1 cellular context compared by ENCODE assay signal in genomic region chrX:12974797-12975669, GRCh38.
TF ChIP-seq lines count a peak whose summit lies in the region.

Gene TMSB4X, plus strand, starts transcription at chrX:12975110.

TF ChIP-seq in WTC11, 78 proteins besides CTCF, POLR2A, EP300 and RAD21 (continued from another document):
- TF ChIP-seq STAT6 (CRISPR knock-in tag; conservative IDR thresholded peaks at IDR 0.05; ENCODE audit: low read depth) (no peak), CREM (CRISPR knock-in tag; IDR thresholded peaks at IDR 0.05) (no peak), ZBTB21 (CRISPR knock-in tag; IDR thresholded peaks at IDR 0.05; ENCODE audit: borderline replicate concordance) (no peak), SMAD4 (CRISPR knock-in tag; IDR thresholded peaks at IDR 0.05) (no peak), FOXK1 (CRISPR knock-in tag; IDR thresholded peaks at IDR 0.05) (no peak), NR1H2 (CRISPR knock-in tag; IDR thresholded peaks at IDR 0.05) (no peak), ARID4B (CRISPR knock-in tag; IDR thresholded peaks at IDR 0.05; ENCODE audit: borderline replicate concordance) (no peak), MLX (CRISPR knock-in tag; IDR thresholded peaks at IDR 0.05) (no peak), ZNF425 (CRISPR knock-in tag; conservative IDR thresholded peaks at IDR 0.05) (no peak), MYBL2 (CRISPR knock-in tag; IDR thresholded peaks at IDR 0.05) (no peak), GABPB1 (CRISPR knock-in tag; IDR thresholded peaks at IDR 0.05) (no peak), ZNF138 (CRISPR knock-in tag; conservative IDR thresholded peaks at IDR 0.05) (no peak), OVOL2 (CRISPR knock-in tag; IDR thresholded peaks at IDR 0.05; ENCODE audit: borderline replicate concordance) (no peak), SP1 (CRISPR knock-in tag; conservative IDR thresholded peaks at IDR 0.05) (peak; percentile 48; the same call in 1 of the 2 replicates), TCF7 (CRISPR knock-in tag; IDR thresholded peaks at IDR 0.05; ENCODE audit: low read depth) (no peak), ZBTB43 (CRISPR knock-in tag; IDR thresholded peaks at IDR 0.05) (no peak), USF2 (CRISPR knock-in tag; IDR thresholded peaks at IDR 0.05) (no peak), ATF6 (CRISPR knock-in tag; IDR thresholded peaks at IDR 0.05) (no peak), E2F4 (CRISPR knock-in tag; IDR thresholded peaks at IDR 0.05; ENCODE audit: borderline replicate concordance, low read depth) (no peak), TEAD1 (CRISPR knock-in tag; IDR thresholded peaks at IDR 0.05) (no peak), E2F5 (CRISPR knock-in tag; IDR thresholded peaks at IDR 0.05) (no peak), ZMAT4 (CRISPR knock-in tag; IDR thresholded peaks at IDR 0.05) (no peak), IRF2 (CRISPR knock-in tag; IDR thresholded peaks at IDR 0.05; ENCODE audit: borderline replicate concordance, low read depth) (no peak), ATF2 (CRISPR knock-in tag; IDR thresholded peaks at IDR 0.05; ENCODE audit: borderline replicate concordance, low read depth) (no peak), E2F1 (CRISPR knock-in tag; IDR thresholded peaks at IDR 0.05) (peak; percentile 6; the same call in 1 of the 2 replicates), AR (CRISPR knock-in tag; IDR thresholded peaks at IDR 0.05) (0 out of 2 replicates have a peak, but pooled peaks have one; percentile 10), NFE2L1 (CRISPR knock-in tag; IDR thresholded peaks at IDR 0.05) (no peak), NR2C2 (CRISPR knock-in tag; IDR thresholded peaks at IDR 0.05) (no peak), HMGA2 (CRISPR knock-in tag; IDR thresholded peaks at IDR 0.05) (no peak), FOXP1 (CRISPR knock-in tag; IDR thresholded peaks at IDR 0.05; ENCODE audit: borderline replicate concordance) (0 out of 2 replicates have a peak, but pooled peaks have one; percentile 28), ZNF396 (CRISPR knock-in tag; IDR thresholded peaks at IDR 0.05; ENCODE audit: borderline replicate concordance) (no peak), KAT7 (CRISPR knock-in tag; IDR thresholded peaks at IDR 0.05; ENCODE audit: borderline replicate concordance) (0 out of 2 replicates have a peak, but pooled peaks have one; percentile 90)
